Comparison of ENCODE assay signal across 1 cellular context in genomic region chr2:237766334-237766733, GRCh38.
TF ChIP-seq lines count a peak whose summit lies in the region.

No MANE protein-coding gene starts in this region.

TF ChIP-seq in HepG2, 621 proteins besides CTCF, POLR2A, EP300 and RAD21 (continued from another document):
- TF ChIP-seq ZNF770 (CRISPR knock-in tag; IDR thresholded peaks at IDR 0.05) (no peak), ZNF446 (CRISPR knock-in tag; IDR thresholded peaks at IDR 0.05) (no peak), ZNF773 (CRISPR knock-in tag; IDR thresholded peaks at IDR 0.05; ENCODE audit: borderline replicate concordance) (no peak), ZNF354B (CRISPR knock-in tag; IDR thresholded peaks at IDR 0.05) (no peak), ZNF710 (CRISPR knock-in tag; IDR thresholded peaks at IDR 0.05; ENCODE audit: borderline replicate concordance) (no peak), GPBP1L1 (CRISPR knock-in tag; IDR thresholded peaks at IDR 0.05) (no peak), THYN1 (CRISPR knock-in tag; IDR thresholded peaks at IDR 0.05; ENCODE audit: borderline replicate concordance, low read depth) (no peak), ZNF747 (CRISPR knock-in tag; IDR thresholded peaks at IDR 0.05; ENCODE audit: borderline replicate concordance) (no peak), ZNF563 (CRISPR knock-in tag; IDR thresholded peaks at IDR 0.05) (no peak), KLF9 (CRISPR knock-in tag; IDR thresholded peaks at IDR 0.05; ENCODE audit: low read depth) (no peak), ZMAT5 (CRISPR knock-in tag; IDR thresholded peaks at IDR 0.05; ENCODE audit: borderline replicate concordance, low read depth) (no peak), ZNF101 (CRISPR knock-in tag; IDR thresholded peaks at IDR 0.05; ENCODE audit: borderline replicate concordance, low read depth) (no peak), THAP8 (CRISPR knock-in tag; IDR thresholded peaks at IDR 0.05; ENCODE audit: borderline replicate concordance) (no peak), EED (CRISPR knock-in tag; IDR thresholded peaks at IDR 0.05) (no peak), CC2D1A (CRISPR knock-in tag; IDR thresholded peaks at IDR 0.05) (no peak), ZNF276 (CRISPR knock-in tag; IDR thresholded peaks at IDR 0.05; ENCODE audit: low read depth) (no peak)
TF ChIP-seq in HepG2: peak in this region for 0.
